In the genomic region with DNA sequence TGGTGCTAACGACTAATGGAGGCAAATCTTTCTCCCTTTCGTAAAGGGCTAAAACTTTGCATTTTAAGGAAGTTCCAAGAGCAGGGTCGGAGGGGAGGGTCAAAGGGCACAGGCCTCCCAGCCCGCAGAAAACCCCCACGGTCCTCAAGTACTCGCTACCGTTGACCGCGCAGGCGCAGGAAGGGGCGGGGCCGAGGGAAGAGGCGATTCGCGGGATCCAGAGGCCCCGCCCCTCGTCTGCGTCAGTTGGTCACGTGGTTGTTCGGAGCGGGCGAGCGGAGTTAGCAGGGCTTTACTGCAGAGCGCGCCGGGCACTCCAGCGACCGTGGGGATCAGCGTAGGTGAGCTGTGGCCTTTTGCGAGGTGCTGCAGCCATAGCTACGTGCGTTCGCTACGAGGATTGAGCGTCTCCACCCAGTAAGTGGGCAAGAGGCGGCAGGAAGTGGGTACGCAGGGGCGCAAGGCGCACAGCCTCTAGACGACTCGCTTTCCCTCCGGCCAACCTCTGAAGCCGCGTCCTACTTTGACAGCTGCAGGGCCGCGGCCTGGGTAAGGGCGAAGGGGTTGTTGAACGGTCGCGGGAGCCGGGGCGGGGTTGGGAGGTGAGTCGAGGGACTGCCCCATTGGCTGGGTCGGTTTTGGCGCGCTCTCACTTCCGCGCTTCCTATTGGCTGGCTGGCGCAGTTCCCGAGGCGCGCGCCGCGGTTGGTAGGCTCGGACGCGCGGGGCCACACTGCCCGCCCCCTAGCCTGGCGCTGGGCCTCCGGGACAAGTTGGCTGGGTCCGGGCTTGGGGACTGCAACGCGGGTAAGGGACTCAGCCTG, we compare ENCODE assay signal across 1 cellular context.
TF ChIP-seq lines count a peak whose summit lies in the region.

A gene (plus strand): TSS at position 242 of the 824 bp plus-strand sequence. CDS start 2,310 bp downstream, outside the sequence.

TF ChIP-seq in HepG2, 621 proteins besides CTCF, POLR2A, EP300 and RAD21 (continued from another document and continues in another):
- TF ChIP-seq, protein P1, sequence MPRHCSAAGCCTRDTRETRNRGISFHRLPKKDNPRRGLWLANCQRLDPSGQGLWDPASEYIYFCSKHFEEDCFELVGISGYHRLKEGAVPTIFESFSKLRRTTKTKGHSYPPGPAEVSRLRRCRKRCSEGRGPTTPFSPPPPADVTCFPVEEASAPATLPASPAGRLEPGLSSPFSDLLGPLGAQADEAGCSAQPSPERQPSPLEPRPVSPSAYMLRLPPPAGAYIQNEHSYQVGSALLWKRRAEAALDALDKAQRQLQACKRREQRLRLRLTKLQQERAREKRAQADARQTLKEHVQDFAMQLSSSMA (CRISPR knock-in tag; IDR thresholded peaks at IDR 0.05): peak; percentile 96
- TF ChIP-seq MAFK (conservative IDR thresholded peaks at IDR 0.05 in 1 of 2, IDR thresholded peaks at IDR 0.05 in 1 of 2; ENCODE audit: low read length in 2 of 2) (no peak), ZNF567 (CRISPR knock-in tag; IDR thresholded peaks at IDR 0.05; ENCODE audit: borderline replicate concordance) (no peak; the same call in 1 of the 2 replicates), ZNF569 (CRISPR knock-in tag; IDR thresholded peaks at IDR 0.05; ENCODE audit: borderline replicate concordance) (peak; percentile 97; the same call in 1 of the 2 replicates), HNRNPL (IDR thresholded peaks at IDR 0.05; ENCODE audit: low read depth, low read length) (peak; percentile 72; the same call in 1 of the 2 replicates), ZNF788 (CRISPR knock-in tag; IDR thresholded peaks at IDR 0.05; ENCODE audit: borderline replicate concordance) (peak; percentile 99), MTA1 (CRISPR knock-in tag; IDR thresholded peaks at IDR 0.05; ENCODE audit: borderline replicate concordance) (peak; percentile 71; the same call in 1 of the 2 replicates), PAWR (CRISPR knock-in tag; IDR thresholded peaks at IDR 0.05; ENCODE audit: borderline replicate concordance) (peak; percentile 74; the same call in 1 of the 2 replicates), RNF2 (conservative IDR thresholded peaks at IDR 0.05; ENCODE audit: low read depth) (peak; percentile 73), ZZZ3 (CRISPR knock-in tag; IDR thresholded peaks at IDR 0.05; ENCODE audit: borderline replicate concordance) (peak; percentile 68), REL (CRISPR knock-in tag; conservative IDR thresholded peaks at IDR 0.05) (peak; percentile 94), ZIK1 (CRISPR knock-in tag; IDR thresholded peaks at IDR 0.05; ENCODE audit: borderline replicate concordance, low read depth) (no peak; the same call in 1 of the 2 replicates), GTF2F1 (IDR thresholded peaks at IDR 0.05; ENCODE audit: low read length) (no peak), ZSCAN31 (CRISPR knock-in tag; IDR thresholded peaks at IDR 0.05; ENCODE audit: low read depth) (peak; percentile 99), ZSCAN9 (CRISPR knock-in tag; IDR thresholded peaks at IDR 0.05; ENCODE audit: borderline replicate concordance) (no peak), BRD4 (CRISPR knock-in tag; IDR thresholded peaks at IDR 0.05) (peak; percentile 93), HNRNPUL1 (IDR thresholded peaks at IDR 0.05; ENCODE audit: low read depth, low read length) (no peak), TOPORS (CRISPR knock-in tag; IDR thresholded peaks at IDR 0.05) (peak; percentile 92), IRX3 (CRISPR knock-in tag; IDR thresholded peaks at IDR 0.05; ENCODE audit: borderline replicate concordance, low read depth) (peak; percentile 78; the same call in 1 of the 2 replicates), AHR (CRISPR knock-in tag; IDR thresholded peaks at IDR 0.05) (no peak), RXRB (CRISPR knock-in tag; IDR thresholded peaks at IDR 0.05; ENCODE audit: borderline replicate concordance) (peak; percentile 6; the same call in 1 of the 2 replicates), HNRNPH1 (optimal IDR thresholded peaks at IDR 0.05; ENCODE audit: low read depth, low read length) (no peak), ZFP41 (CRISPR knock-in tag; IDR thresholded peaks at IDR 0.05; ENCODE audit: borderline replicate concordance) (peak; percentile 74; the same call in 1 of the 2 replicates), STAG1 (CRISPR knock-in tag; IDR thresholded peaks at IDR 0.05) (no peak), ZNF510 (CRISPR knock-in tag; IDR thresholded peaks at IDR 0.05; ENCODE audit: low read depth) (peak; percentile 88; the same call in 1 of the 2 replicates), ZNF564 (CRISPR knock-in tag; IDR thresholded peaks at IDR 0.05) (peak; percentile 96), NFE2 (CRISPR knock-in tag; IDR thresholded peaks at IDR 0.05) (peak; percentile 52; the same call in 1 of the 2 replicates)
- TF ChIP-seq, protein P2, sequence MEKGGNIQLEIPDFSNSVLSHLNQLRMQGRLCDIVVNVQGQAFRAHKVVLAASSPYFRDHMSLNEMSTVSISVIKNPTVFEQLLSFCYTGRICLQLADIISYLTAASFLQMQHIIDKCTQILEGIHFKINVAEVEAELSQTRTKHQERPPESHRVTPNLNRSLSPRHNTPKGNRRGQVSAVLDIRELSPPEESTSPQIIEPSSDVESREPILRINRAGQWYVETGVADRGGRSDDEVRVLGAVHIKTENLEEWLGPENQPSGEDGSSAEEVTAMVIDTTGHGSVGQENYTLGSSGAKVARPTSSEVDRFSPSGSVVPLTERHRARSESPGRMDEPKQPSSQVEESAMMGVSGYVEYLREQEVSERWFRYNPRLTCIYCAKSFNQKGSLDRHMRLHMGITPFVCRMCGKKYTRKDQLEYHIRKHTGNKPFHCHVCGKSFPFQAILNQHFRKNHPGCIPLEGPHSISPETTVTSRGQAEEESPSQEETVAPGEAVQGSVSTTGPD (CRISPR knock-in tag; IDR thresholded peaks at IDR 0.05): no peak
- TF ChIP-seq, protein P3, sequence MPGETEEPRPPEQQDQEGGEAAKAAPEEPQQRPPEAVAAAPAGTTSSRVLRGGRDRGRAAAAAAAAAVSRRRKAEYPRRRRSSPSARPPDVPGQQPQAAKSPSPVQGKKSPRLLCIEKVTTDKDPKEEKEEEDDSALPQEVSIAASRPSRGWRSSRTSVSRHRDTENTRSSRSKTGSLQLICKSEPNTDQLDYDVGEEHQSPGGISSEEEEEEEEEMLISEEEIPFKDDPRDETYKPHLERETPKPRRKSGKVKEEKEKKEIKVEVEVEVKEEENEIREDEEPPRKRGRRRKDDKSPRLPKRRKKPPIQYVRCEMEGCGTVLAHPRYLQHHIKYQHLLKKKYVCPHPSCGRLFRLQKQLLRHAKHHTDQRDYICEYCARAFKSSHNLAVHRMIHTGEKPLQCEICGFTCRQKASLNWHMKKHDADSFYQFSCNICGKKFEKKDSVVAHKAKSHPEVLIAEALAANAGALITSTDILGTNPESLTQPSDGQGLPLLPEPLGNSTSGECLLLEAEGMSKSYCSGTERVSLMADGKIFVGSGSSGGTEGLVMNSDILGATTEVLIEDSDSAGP (CRISPR knock-in tag; IDR thresholded peaks at IDR 0.05; ENCODE audit: borderline replicate concordance): peak; percentile 97
- TF ChIP-seq, protein P4, sequence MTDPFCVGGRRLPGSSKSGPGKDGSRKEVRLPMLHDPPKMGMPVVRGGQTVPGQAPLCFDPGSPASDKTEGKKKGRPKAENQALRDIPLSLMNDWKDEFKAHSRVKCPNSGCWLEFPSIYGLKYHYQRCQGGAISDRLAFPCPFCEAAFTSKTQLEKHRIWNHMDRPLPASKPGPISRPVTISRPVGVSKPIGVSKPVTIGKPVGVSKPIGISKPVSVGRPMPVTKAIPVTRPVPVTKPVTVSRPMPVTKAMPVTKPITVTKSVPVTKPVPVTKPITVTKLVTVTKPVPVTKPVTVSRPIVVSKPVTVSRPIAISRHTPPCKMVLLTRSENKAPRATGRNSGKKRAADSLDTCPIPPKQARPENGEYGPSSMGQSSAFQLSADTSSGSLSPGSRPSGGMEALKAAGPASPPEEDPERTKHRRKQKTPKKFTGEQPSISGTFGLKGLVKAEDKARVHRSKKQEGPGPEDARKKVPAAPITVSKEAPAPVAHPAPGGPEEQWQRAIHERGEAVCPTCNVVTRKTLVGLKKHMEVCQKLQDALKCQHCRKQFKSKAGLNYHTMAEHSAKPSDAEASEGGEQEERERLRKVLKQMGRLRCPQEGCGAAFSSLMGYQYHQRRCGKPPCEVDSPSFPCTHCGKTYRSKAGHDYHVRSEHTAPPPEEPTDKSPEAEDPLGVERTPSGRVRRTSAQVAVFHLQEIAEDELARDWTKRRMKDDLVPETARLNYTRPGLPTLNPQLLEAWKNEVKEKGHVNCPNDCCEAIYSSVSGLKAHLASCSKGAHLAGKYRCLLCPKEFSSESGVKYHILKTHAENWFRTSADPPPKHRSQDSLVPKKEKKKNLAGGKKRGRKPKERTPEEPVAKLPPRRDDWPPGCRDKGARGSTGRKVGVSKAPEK (CRISPR knock-in tag; IDR thresholded peaks at IDR 0.05; ENCODE audit: borderline replicate concordance): no peak
- TF ChIP-seq, protein P5, sequence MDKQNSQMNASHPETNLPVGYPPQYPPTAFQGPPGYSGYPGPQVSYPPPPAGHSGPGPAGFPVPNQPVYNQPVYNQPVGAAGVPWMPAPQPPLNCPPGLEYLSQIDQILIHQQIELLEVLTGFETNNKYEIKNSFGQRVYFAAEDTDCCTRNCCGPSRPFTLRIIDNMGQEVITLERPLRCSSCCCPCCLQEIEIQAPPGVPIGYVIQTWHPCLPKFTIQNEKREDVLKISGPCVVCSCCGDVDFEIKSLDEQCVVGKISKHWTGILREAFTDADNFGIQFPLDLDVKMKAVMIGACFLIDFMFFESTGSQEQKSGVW (CRISPR knock-in tag; IDR thresholded peaks at IDR 0.05; ENCODE audit: borderline replicate concordance): no peak
- TF ChIP-seq, protein P6, sequence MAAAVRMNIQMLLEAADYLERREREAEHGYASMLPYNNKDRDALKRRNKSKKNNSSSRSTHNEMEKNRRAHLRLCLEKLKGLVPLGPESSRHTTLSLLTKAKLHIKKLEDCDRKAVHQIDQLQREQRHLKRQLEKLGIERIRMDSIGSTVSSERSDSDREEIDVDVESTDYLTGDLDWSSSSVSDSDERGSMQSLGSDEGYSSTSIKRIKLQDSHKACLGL (CRISPR knock-in tag; IDR thresholded peaks at IDR 0.05): peak; percentile 96
- TF ChIP-seq, protein P7, sequence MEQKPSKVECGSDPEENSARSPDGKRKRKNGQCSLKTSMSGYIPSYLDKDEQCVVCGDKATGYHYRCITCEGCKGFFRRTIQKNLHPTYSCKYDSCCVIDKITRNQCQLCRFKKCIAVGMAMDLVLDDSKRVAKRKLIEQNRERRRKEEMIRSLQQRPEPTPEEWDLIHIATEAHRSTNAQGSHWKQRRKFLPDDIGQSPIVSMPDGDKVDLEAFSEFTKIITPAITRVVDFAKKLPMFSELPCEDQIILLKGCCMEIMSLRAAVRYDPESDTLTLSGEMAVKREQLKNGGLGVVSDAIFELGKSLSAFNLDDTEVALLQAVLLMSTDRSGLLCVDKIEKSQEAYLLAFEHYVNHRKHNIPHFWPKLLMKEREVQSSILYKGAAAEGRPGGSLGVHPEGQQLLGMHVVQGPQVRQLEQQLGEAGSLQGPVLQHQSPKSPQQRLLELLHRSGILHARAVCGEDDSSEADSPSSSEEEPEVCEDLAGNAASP (CRISPR knock-in tag; IDR thresholded peaks at IDR 0.05; ENCODE audit: borderline replicate concordance): peak; percentile 62; the same call in 1 of the 2 replicates
- TF ChIP-seq, protein P8, sequence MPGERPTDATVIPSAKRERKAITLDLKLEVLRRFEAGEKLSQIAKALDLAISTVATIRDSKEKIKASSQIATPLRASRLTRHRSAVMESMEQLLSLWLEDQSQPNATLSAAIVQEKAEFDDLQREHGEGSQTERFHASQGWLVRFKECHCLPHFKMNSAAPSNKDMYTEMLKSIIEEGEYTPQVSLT (CRISPR knock-in tag; IDR thresholded peaks at IDR 0.05; ENCODE audit: borderline replicate concordance, low read depth): no peak
- TF ChIP-seq, protein P9, sequence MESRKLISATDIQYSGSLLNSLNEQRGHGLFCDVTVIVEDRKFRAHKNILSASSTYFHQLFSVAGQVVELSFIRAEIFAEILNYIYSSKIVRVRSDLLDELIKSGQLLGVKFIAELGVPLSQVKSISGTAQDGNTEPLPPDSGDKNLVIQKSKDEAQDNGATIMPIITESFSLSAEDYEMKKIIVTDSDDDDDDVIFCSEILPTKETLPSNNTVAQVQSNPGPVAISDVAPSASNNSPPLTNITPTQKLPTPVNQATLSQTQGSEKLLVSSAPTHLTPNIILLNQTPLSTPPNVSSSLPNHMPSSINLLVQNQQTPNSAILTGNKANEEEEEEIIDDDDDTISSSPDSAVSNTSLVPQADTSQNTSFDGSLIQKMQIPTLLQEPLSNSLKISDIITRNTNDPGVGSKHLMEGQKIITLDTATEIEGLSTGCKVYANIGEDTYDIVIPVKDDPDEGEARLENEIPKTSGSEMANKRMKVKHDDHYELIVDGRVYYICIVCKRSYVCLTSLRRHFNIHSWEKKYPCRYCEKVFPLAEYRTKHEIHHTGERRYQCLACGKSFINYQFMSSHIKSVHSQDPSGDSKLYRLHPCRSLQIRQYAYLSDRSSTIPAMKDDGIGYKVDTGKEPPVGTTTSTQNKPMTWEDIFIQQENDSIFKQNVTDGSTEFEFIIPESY (CRISPR knock-in tag; IDR thresholded peaks at IDR 0.05): 0 out of 2 replicates have a peak, but pooled peaks have one; percentile 31
- TF ChIP-seq, protein P10, sequence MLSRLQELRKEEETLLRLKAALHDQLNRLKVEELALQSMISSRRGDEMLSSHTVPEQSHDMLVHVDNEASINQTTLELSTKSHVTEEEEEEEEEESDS (CRISPR knock-in tag; IDR thresholded peaks at IDR 0.05; ENCODE audit: borderline replicate concordance): peak; percentile 92; the same call in 1 of the 2 replicates
- TF ChIP-seq, protein P11, sequence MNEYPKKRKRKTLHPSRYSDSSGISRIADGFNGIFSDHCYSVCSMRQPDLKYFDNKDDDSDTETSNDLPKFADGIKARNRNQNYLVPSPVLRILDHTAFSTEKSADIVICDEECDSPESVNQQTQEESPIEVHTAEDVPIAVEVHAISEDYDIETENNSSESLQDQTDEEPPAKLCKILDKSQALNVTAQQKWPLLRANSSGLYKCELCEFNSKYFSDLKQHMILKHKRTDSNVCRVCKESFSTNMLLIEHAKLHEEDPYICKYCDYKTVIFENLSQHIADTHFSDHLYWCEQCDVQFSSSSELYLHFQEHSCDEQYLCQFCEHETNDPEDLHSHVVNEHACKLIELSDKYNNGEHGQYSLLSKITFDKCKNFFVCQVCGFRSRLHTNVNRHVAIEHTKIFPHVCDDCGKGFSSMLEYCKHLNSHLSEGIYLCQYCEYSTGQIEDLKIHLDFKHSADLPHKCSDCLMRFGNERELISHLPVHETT (CRISPR knock-in tag; conservative IDR thresholded peaks at IDR 0.05): no peak; the same call in none of the 2 replicates
- TF ChIP-seq, protein P12, sequence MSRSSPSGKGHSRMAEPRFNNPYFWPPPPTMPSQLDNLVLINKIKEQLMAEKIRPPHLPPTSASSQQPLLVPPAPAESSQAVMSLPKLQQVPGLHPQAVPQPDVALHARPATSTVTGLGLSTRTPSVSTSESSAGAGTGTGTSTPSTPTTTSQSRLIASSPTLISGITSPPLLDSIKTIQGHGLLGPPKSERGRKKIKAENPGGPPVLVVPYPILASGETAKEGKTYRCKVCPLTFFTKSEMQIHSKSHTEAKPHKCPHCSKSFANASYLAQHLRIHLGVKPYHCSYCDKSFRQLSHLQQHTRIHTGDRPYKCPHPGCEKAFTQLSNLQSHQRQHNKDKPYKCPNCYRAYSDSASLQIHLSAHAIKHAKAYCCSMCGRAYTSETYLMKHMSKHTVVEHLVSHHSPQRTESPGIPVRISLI (CRISPR knock-in tag; IDR thresholded peaks at IDR 0.05; ENCODE audit: borderline replicate concordance): peak; percentile 51; the same call in 1 of the 2 replicates
